Comparison of ENCODE assay signal across 22 cellular contexts in the genomic region with DNA sequence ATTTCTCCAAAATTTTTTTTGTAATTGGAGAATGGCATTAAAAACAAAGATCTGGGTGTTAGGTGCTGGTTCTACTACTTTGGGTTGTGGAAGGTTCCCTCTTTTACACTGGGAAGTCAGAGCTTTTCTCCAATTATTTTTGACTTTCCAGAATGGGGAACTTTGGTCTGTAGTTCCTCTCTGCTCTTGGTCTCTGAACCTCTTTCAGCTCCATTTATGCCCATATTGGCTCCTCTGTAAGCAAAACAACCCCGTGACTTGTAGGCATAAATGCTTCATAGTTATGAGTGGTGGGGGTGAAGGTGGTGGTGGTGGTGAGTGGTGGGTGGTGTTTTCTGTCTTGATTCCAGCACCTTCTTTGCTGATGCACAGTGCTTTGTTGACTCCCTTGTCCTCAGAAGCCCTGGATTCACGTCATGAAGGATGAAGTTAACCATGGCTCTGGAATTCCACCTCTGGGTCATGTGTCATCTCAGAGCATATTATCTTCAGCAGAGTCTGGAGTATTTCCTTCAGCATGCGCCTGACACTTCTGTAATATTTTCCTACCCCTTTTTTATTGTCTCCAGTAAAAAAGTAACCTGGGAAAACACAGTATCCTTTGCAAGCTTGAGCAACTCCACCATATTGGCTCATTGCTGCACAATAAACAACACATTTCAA.
"Had no signal": no experiment of that assay in that cellular context is flagged by ENCODE, and none has a peak within 500 bp of the region (broad histone marks: within the 10 kb centered on the region; RNA-seq: fewer than 3 reads in every experiment).

No MANE protein-coding gene starts in this region.

- DNase-seq: activated B cell treated with CpG ODN at 0.5 μM for 24 hours; activated CD4-positive, alpha-beta memory T cell treated with anti-CD3 and anti-CD28 coated beads for 36 hours; activated CD4-positive, alpha-beta T cell treated with anti-CD3 and anti-CD28 coated beads for 1 hour; activated CD4-positive, alpha-beta T cell treated with anti-CD3 and anti-CD28 coated beads, Interleukin-2, amount 10 ng/mL, durations not matched to agents 7 days and 5 days; activated CD8-positive, alpha-beta memory T cell treated with anti-CD3 and anti-CD28 coated beads for 24 hours; activated effector memory CD4-positive, alpha-beta T cell treated with anti-CD3 and anti-CD28 coated beads, Interleukin-2, amount 50 U/mL, for 16 hours; activated naive CD4-positive, alpha-beta T cell treated with Interleukin-2 at 50 U/mL for 16 hours; activated naive CD8-positive, alpha-beta T cell treated with anti-CD3 and anti-CD28 coated beads, Interleukin-2, amount 50 U/mL, for 24 hours; activated T-cell treated with anti-CD3 and anti-CD28 coated beads, Interleukin-2, amount 50 U/mL, for 4 hours; amygdala; Kasumi-1; KBM-7; NCI-H1105 treated with DMSO at 0.1 percent for 48 hours; NCI-H1436 treated with DMSO at 0.1 percent for 48 hours; NCI-H187; NCI-H2081; NCI-H446; NCI-H524; SIG-M5; T-helper 17 cell; T-helper 9 cell had no signal

- ATAC-seq: activated naive CD4-positive, alpha-beta T cell treated with anti-CD3 and anti-CD28 coated beads, Interleukin-2, amount 50 U/mL, for 72 hours; activated naive CD8-positive, alpha-beta T cell treated with anti-CD3 and anti-CD28 coated beads, Interleukin-2, amount 50 U/mL, for 24 hours; activated T-cell treated with anti-CD3 and anti-CD28 coated beads, Interleukin-2, amount 50 U/mL, for 4 hours; T-helper 17 cell had no signal
